In genomic region chr1:162720996-162721395, GRCh38 we compare ENCODE assay signal across 19 cellular contexts.
DNase-seq lines count a peak whose midpoint lies in the region.
"Had no signal": no experiment of that assay in that cellular context is flagged by ENCODE, and none has a peak within 500 bp of the region (broad histone marks: within the 10 kb centered on the region; RNA-seq: fewer than 3 reads in every experiment).

No MANE protein-coding gene starts in this region.

- no peaks in the 10 kb centered on the region for H3K9me3 Mint-ChIP-seq in T-helper 2 cell treated with Interferon-gamma antibody and Interleukin-4, amounts not matched to agents 5 μg/mL and 100 μg/mL, for 36 hours

- H3K27ac Mint-ChIP-seq in T-helper 2 cell treated with Interferon-gamma antibody and Interleukin-4, amounts not matched to agents 5 μg/mL and 100 μg/mL, for 36 hours, result no peak overlapping the region
- H3K27ac Mint-ChIP-seq: B cell had no signal

- peaks cover 4% of the 10 kb centered on the region for H3K4me1 Mint-ChIP-seq in T-helper 2 cell treated with Interferon-gamma antibody and Interleukin-4, amounts not matched to agents 5 μg/mL and 100 μg/mL, for 36 hours (ENCODE audit: low read depth)
- H3K4me1 Mint-ChIP-seq: B cell had no signal

- H3K36me3 Mint-ChIP-seq in T-helper 2 cell treated with Interferon-gamma antibody and Interleukin-4, amounts not matched to agents 5 μg/mL and 100 μg/mL, for 36 hours (ENCODE audit: low read depth), result no peaks in the 10 kb centered on the region

- peaks cover 9% of the 10 kb centered on the region for H3K27me3 Mint-ChIP-seq in T-helper 2 cell treated with Interferon-gamma antibody and Interleukin-4, amounts not matched to agents 5 μg/mL and 100 μg/mL, for 36 hours (ENCODE audit: low read depth)

- DNase-seq in EH (ENCODE audit: low read depth), result peak; percentile 85
- peak; percentile 72 for DNase-seq in M059J (ENCODE audit: low read depth)
- peak; percentile 11 for DNase-seq in kidney glomerular epithelial cell (lab: John Stamatoyannopoulos, UW)
- DNase-seq in stromal cell of bone marrow (ENCODE audit: low read depth), result peak; percentile 50
- DNase-seq in Kasumi-1 (lab: John Stamatoyannopoulos, UW), result no peak
- no peak for DNase-seq in NCI-H446 (lab: John Stamatoyannopoulos, UW)
- DNase-seq in NCI-H1105 (lab: John Stamatoyannopoulos, UW), result no peak
- no peak for DNase-seq in T-helper 2 cell treated with Interferon-gamma antibody and Interleukin-4, amounts not matched to agents 5 μg/mL and 100 μg/mL, for 36 hours (ENCODE audit: low spot score)
- DNase-seq: DMS79 treated with DMSO at 0.1 percent for 48 hours, GF-D8, GOT3, KG1, MG63, NCI-H1048, NCI-H2107, NCI-H510A treated with DMSO at 0.1 percent for 48 hours, NCI-H774, SHP77 had no signal

- H3K4me3 Mint-ChIP-seq in T-helper 2 cell treated with Interferon-gamma antibody and Interleukin-4, amounts not matched to agents 5 μg/mL and 100 μg/mL, for 36 hours, result no peak overlapping the region
- H3K4me3 Mint-ChIP-seq: B cell had no signal

Comparison
In these comparisons a context has a peak if more than half of its experiments do, and no peak if none do; other contexts are left out.
1. DNase-seq: peak in EH (single experiment), M059J (single experiment), kidney glomerular epithelial cell (single experiment) and stromal cell of bone marrow (single experiment); none in Kasumi-1 (0 of 2), NCI-H446 (0 of 2), NCI-H1105 (single experiment) and T-helper 2 cell treated with Interferon-gamma antibody and Interleukin-4, amounts not matched to agents 5 μg/mL and 100 μg/mL, for 36 hours (single experiment).